ENCODE assay signal across 10 cellular contexts in genomic region chr17:55168970-55169687, GRCh38.
DNase-seq lines count a peak whose midpoint lies in the region; ATAC-seq, FAIRE-seq and TF ChIP-seq lines count a peak whose summit lies in the region.
"Had no signal": no experiment of that assay in that cellular context is flagged by ENCODE, and none has a peak within 500 bp of the region (broad histone marks: within the 10 kb centered on the region; RNA-seq: fewer than 3 reads in every experiment).

No MANE protein-coding gene starts in this region.

- CTCF ChIA-PET in A549 (lab: Yijun Ruan, JAX), result no interaction called here
- CTCF ChIA-PET in WTC11 (lab: Charles Lee), result no interaction called here

- ATAC-seq in A549 (no peak), GM18873 (IDR thresholded peaks at IDR 0.05; ENCODE audit: low FRiP score, unreplicated experiment) (peak; percentile 73), GM21825 (IDR thresholded peaks at IDR 0.05; ENCODE audit: unreplicated experiment) (peak; percentile 88), HG03354 (IDR thresholded peaks at IDR 0.05; ENCODE audit: poor library complexity, severe bottlenecking, unreplicated experiment) (peak; percentile 90), WTC11 (no peak)
- ATAC-seq: heart left ventricle had no signal

- H3K4me3 Mint-ChIP-seq in WTC11, result no peak overlapping the region

- H3K4me1 Mint-ChIP-seq in WTC11, result no peaks in the 10 kb centered on the region

- WGBS in A549 (ENCODE audit: missing lambda C conversion rate), result 73% methylated on average over 5 of the region's 5 CpGs

- TF ChIP-seq RAD21 in A549 (conservative IDR thresholded peaks at IDR 0.05 in 1 of 2, IDR thresholded peaks at IDR 0.05 in 1 of 2), result no peak

- TF ChIP-seq POLR2A in A549 (IDR thresholded peaks at IDR 0.05; ENCODE audit: low read length), result no peak

- H3K4me2 ChIP-seq in A549, result no peak overlapping the region

- POLR2A ChIA-PET in A549 (lab: Yijun Ruan, JAX), result no interaction called here
- POLR2A ChIA-PET in WTC11 (lab: Charles Lee), result no interaction called here

- H3K36me3 Mint-ChIP-seq in WTC11, result peaks cover 10% of the 10 kb centered on the region

- H3K4me1 ChIP-seq in A549, result no peaks in the 10 kb centered on the region
- H3K4me1 ChIP-seq: heart left ventricle had no signal

- DNase-seq in A549 (ENCODE audit: low read depth in 1 of 2, low spot score in 1 of 2), result no peak
- no peak for DNase-seq in midbrain (lab: John Stamatoyannopoulos, UW)
- no peak for DNase-seq in stimulated activated CD4-positive, alpha-beta T cell treated with anti-CD3 and anti-CD28 coated beads, Interleukin-4, amount 100 ng/mL, for 24 hours
- no peak for DNase-seq in WTC11 (ENCODE audit: low spot score)
- DNase-seq in NK-92 treated with Interleukin-12 subunit alpha and Interleukin-12 subunit beta, amount 100 ng/mL, for 24 hours (lab: John Stamatoyannopoulos, UW), result no peak
- DNase-seq: activated gamma-delta T cell treated with Interleukin-2 at 50 U/mL for 16 hours, heart left ventricle had no signal

- no peaks in the 10 kb centered on the region for H3K27me3 Mint-ChIP-seq in WTC11 (ENCODE audit: low read depth)

- H3K4me3 ChIP-seq in A549, result no peak overlapping the region
- H3K4me3 ChIP-seq: heart left ventricle had no signal

- H3K9me3 Mint-ChIP-seq in WTC11, result peaks cover 11% of the 10 kb centered on the region

- H3K9me3 ChIP-seq in A549, result peaks cover 7% of the 10 kb centered on the region; the same call in 2 of the 3 replicates

- TF ChIP-seq EP300 in A549 (IDR thresholded peaks at IDR 0.05), result no peak

- H3K27ac Mint-ChIP-seq in WTC11, result no peak overlapping the region

- no peak overlapping the region for H3K27ac ChIP-seq in A549
- H3K27ac ChIP-seq: heart left ventricle had no signal

- FAIRE-seq in A549 (lab: Jason Lieb, UNC), result peak; percentile 23

- no peak for TF ChIP-seq CTCF in A549 (IDR thresholded peaks at IDR 0.05)
- TF ChIP-seq CTCF in WTC11 (IDR thresholded peaks at IDR 0.05), result no peak

TF ChIP-seq in A549, 52 proteins besides CTCF, POLR2A, EP300 and RAD21 (continues in another document):
- no peak for TF ChIP-seq GATA3 (IDR thresholded peaks at IDR 0.05; ENCODE audit: borderline replicate concordance)
- TF ChIP-seq RARB (CRISPR knock-in tag; IDR thresholded peaks at IDR 0.05), result no peak
- TF ChIP-seq HOXA7 (CRISPR knock-in tag; IDR thresholded peaks at IDR 0.05), result no peak
- no peak for TF ChIP-seq REST (IDR thresholded peaks at IDR 0.05)
- no peak for TF ChIP-seq TP53 (CRISPR knock-in tag; IDR thresholded peaks at IDR 0.05)
- TF ChIP-seq RCOR1 (IDR thresholded peaks at IDR 0.05; ENCODE audit: low read depth, low read length), result no peak
- TF ChIP-seq JUNB (IDR thresholded peaks at IDR 0.05), result no peak
- TF ChIP-seq, protein P1, sequence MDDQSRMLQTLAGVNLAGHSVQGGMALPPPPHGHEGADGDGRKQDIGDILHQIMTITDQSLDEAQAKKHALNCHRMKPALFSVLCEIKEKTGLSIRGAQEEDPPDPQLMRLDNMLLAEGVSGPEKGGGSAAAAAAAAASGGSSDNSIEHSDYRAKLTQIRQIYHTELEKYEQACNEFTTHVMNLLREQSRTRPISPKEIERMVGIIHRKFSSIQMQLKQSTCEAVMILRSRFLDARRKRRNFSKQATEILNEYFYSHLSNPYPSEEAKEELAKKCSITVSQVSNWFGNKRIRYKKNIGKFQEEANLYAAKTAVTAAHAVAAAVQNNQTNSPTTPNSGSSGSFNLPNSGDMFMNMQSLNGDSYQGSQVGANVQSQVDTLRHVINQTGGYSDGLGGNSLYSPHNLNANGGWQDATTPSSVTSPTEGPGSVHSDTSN (IDR thresholded peaks at IDR 0.05), result no peak
- TF ChIP-seq PHF8 (IDR thresholded peaks at IDR 0.05; ENCODE audit: borderline replicate concordance, low read depth), result no peak
- TF ChIP-seq HEYL (CRISPR knock-in tag; IDR thresholded peaks at IDR 0.05), result no peak
- no peak for TF ChIP-seq ZNF302 (CRISPR knock-in tag; IDR thresholded peaks at IDR 0.05)
- no peak for TF ChIP-seq FOXS1 (CRISPR knock-in tag; IDR thresholded peaks at IDR 0.05)
- TF ChIP-seq NR3C1 (IDR thresholded peaks at IDR 0.05), result no peak
- no peak for TF ChIP-seq EHF (CRISPR knock-in tag; IDR thresholded peaks at IDR 0.05)

TF ChIP-seq in WTC11, 78 proteins besides CTCF, POLR2A, EP300 and RAD21:
- TF ChIP-seq OVOL2 (CRISPR knock-in tag; IDR thresholded peaks at IDR 0.05; ENCODE audit: borderline replicate concordance) (no peak), ZNF138 (CRISPR knock-in tag; conservative IDR thresholded peaks at IDR 0.05) (no peak), KAT7 (CRISPR knock-in tag; IDR thresholded peaks at IDR 0.05; ENCODE audit: borderline replicate concordance) (no peak), TP53 (CRISPR knock-in tag; IDR thresholded peaks at IDR 0.05) (no peak), TEAD4 (CRISPR knock-in tag; IDR thresholded peaks at IDR 0.05) (no peak)
- TF ChIP-seq, protein P2, sequence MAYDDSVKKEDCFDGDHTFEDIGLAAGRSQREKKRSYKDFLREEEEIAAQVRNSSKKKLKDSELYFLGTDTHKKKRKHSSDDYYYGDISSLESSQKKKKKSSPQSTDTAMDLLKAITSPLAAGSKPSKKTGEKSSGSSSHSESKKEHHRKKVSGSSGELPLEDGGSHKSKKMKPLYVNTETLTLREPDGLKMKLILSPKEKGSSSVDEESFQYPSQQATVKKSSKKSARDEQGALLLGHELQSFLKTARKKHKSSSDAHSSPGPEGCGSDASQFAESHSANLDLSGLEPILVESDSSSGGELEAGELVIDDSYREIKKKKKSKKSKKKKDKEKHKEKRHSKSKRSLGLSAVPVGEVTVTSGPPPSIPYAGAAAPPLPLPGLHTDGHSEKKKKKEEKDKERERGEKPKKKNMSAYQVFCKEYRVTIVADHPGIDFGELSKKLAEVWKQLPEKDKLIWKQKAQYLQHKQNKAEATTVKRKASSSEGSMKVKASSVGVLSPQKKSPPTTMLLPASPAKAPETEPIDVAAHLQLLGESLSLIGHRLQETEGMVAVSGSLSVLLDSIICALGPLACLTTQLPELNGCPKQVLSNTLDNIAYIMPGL (CRISPR knock-in tag; IDR thresholded peaks at IDR 0.05), result no peak
- TF ChIP-seq, protein P3, sequence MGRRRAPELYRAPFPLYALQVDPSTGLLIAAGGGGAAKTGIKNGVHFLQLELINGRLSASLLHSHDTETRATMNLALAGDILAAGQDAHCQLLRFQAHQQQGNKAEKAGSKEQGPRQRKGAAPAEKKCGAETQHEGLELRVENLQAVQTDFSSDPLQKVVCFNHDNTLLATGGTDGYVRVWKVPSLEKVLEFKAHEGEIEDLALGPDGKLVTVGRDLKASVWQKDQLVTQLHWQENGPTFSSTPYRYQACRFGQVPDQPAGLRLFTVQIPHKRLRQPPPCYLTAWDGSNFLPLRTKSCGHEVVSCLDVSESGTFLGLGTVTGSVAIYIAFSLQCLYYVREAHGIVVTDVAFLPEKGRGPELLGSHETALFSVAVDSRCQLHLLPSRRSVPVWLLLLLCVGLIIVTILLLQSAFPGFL (CRISPR knock-in tag; IDR thresholded peaks at IDR 0.05; ENCODE audit: borderline replicate concordance), result no peak
- TF ChIP-seq, protein P4, sequence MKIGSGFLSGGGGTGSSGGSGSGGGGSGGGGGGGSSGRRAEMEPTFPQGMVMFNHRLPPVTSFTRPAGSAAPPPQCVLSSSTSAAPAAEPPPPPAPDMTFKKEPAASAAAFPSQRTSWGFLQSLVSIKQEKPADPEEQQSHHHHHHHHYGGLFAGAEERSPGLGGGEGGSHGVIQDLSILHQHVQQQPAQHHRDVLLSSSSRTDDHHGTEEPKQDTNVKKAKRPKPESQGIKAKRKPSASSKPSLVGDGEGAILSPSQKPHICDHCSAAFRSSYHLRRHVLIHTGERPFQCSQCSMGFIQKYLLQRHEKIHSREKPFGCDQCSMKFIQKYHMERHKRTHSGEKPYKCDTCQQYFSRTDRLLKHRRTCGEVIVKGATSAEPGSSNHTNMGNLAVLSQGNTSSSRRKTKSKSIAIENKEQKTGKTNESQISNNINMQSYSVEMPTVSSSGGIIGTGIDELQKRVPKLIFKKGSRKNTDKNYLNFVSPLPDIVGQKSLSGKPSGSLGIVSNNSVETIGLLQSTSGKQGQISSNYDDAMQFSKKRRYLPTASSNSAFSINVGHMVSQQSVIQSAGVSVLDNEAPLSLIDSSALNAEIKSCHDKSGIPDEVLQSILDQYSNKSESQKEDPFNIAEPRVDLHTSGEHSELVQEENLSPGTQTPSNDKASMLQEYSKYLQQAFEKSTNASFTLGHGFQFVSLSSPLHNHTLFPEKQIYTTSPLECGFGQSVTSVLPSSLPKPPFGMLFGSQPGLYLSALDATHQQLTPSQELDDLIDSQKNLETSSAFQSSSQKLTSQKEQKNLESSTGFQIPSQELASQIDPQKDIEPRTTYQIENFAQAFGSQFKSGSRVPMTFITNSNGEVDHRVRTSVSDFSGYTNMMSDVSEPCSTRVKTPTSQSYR (CRISPR knock-in tag; IDR thresholded peaks at IDR 0.05), result no peak

Comparison
In these comparisons a context has a peak if more than half of its experiments do, and no peak if none do; other contexts are left out.
1. ATAC-seq: peak in GM18873 (single experiment), GM21825 (single experiment) and HG03354 (single experiment); none in A549 (0 of 2) and WTC11 (single experiment).